ENCODE assay signal across 31 cellular contexts in genomic region chr12:42969357-42969756, GRCh38.
DNase-seq lines count a peak whose midpoint lies in the region; ATAC-seq and TF ChIP-seq lines count a peak whose summit lies in the region.
"Had no signal": no experiment of that assay in that cellular context is flagged by ENCODE, and none has a peak within 500 bp of the region (broad histone marks: within the 10 kb centered on the region; RNA-seq: fewer than 3 reads in every experiment).

No MANE protein-coding gene starts in this region.

- H3K4me1 Mint-ChIP-seq in Calu3 (ENCODE audit: low read depth, unreplicated experiment): peaks cover 42% of the 10 kb centered on the region
- no peaks in the 10 kb centered on the region for H3K4me1 Mint-ChIP-seq in glutamatergic neuron (ENCODE audit: low read depth, unreplicated experiment)
- H3K4me1 Mint-ChIP-seq: B cell; CD8-positive, alpha-beta memory T cell; stimulated activated effector memory CD8-positive, alpha-beta T cell treated with anti-CD3 and anti-CD28 coated beads, Interleukin-12 subunit alpha, Interleukin-12 subunit beta, amount 100 ng/mL, for 72 hours had no signal

- H3K27ac Mint-ChIP-seq in Calu3 (ENCODE audit: unreplicated experiment): no peak overlapping the region
- H3K27ac Mint-ChIP-seq in glutamatergic neuron (ENCODE audit: unreplicated experiment): no peak overlapping the region
- H3K27ac Mint-ChIP-seq: activated naive CD4-positive, alpha-beta T cell treated with anti-CD3 and anti-CD28 coated beads for 36 hours; B cell; CD8-positive, alpha-beta memory T cell; dendritic cell treated with granulocyte-macrophage colony-stimulating factor and Interleukin-4, amounts not matched to agents 40 ng/mL and 50 ng/mL, for 4 days; stimulated activated effector memory CD8-positive, alpha-beta T cell treated with anti-CD3 and anti-CD28 coated beads, Interleukin-12 subunit alpha, Interleukin-12 subunit beta, amount 100 ng/mL, for 72 hours; T-helper 1 cell treated with Interleukin-12 subunit alpha and Interleukin-12 subunit beta and Interleukin-4 antibody, amounts not matched to agents 30 μg/mL and 1 μg/mL, for 36 hours had no signal

- peaks cover 19% of the 10 kb centered on the region for H3K4me1 ChIP-seq in left ventricle myocardium inferior
- H3K4me1 ChIP-seq: SJSA1, spleen, suprapubic skin, vagina had no signal

- no peaks in the 10 kb centered on the region for H3K27me3 ChIP-seq in left ventricle myocardium inferior (ENCODE audit: low read depth)
- H3K27me3 ChIP-seq: hepatocyte, SJSA1, spleen, suprapubic skin, vagina had no signal

- ATAC-seq in omental fat pad (ENCODE audit: low FRiP score): peak; percentile 75
- ATAC-seq: stimulated activated effector memory CD8-positive, alpha-beta T cell treated with anti-CD3 and anti-CD28 coated beads, Interleukin-12 subunit alpha, Interleukin-12 subunit beta, amount 100 ng/mL, for 72 hours had no signal

- DNase-seq in Calu3: peak; percentile 17
- DNase-seq in cardiac fibroblast (ENCODE audit: low read depth in 2 of 2): peak; percentile 45 to 73
- peak; percentile 32 for DNase-seq in left ventricle myocardium inferior
- DNase-seq in omental fat pad (ENCODE audit: low spot score): no peak
- DNase-seq in midbrain (lab: John Stamatoyannopoulos, UW): no peak
- DNase-seq in NCI-H2171 treated with DMSO at 0.1 percent for 48 hours (lab: John Stamatoyannopoulos, UW): no peak
- DNase-seq in medulla oblongata (ENCODE audit: extremely low spot score): no peak
- no peak for DNase-seq in glutamatergic neuron
- DNase-seq: activated CD4-positive, alpha-beta T cell treated with anti-CD3 and anti-CD28 coated beads for 1 hour; activated CD8-positive, alpha-beta memory T cell treated with anti-CD3 and anti-CD28 coated beads for 24 hours; activated naive CD4-positive, alpha-beta T cell treated with anti-CD3 and anti-CD28 coated beads for 36 hours; activated T-cell treated with anti-CD3 and anti-CD28 coated beads, Interleukin-2, amount 50 U/mL, for 1 hour; amygdala; caudate nucleus; CD8-positive, alpha-beta memory T cell; DMS79; H7; Karpas-422; NCI-H1694 treated with DMSO at 0.1 percent for 48 hours; NCI-H69; nucleus accumbens; spleen; stimulated activated CD4-positive, alpha-beta T cell treated with anti-CD3 and anti-CD28 coated beads, Interleukin-2, amount 100 ng/mL, for 48 hours had no signal

- TF ChIP-seq CTCF in Calu3 (IDR thresholded peaks at IDR 0.05; ENCODE audit: unreplicated experiment): no peak
- TF ChIP-seq CTCF in cardiac fibroblast (IDR thresholded peaks at IDR 0.05; ENCODE audit: low read depth, low read length): no peak
- TF ChIP-seq CTCF in left ventricle myocardium inferior (IDR thresholded peaks at IDR 0.05; ENCODE audit: borderline replicate concordance): no peak
- TF ChIP-seq CTCF in omental fat pad (IDR thresholded peaks at IDR 0.05): no peak
- no peak for TF ChIP-seq CTCF in glutamatergic neuron (IDR thresholded peaks at IDR 0.05; ENCODE audit: partially characterized antibody, unreplicated experiment)

- peak overlapping the region; percentile 66 for H3K27ac ChIP-seq in left ventricle myocardium inferior (replicated peaks)
- H3K27ac ChIP-seq: hepatocyte, SJSA1, spleen, suprapubic skin, vagina had no signal

- BruUV-seq in Calu3 (replicated peaks; lab: Mats Ljungman, UMichigan): no TSS peak

- H3K36me3 Mint-ChIP-seq in Calu3 (ENCODE audit: insufficient read depth, unreplicated experiment): no peaks in the 10 kb centered on the region
- H3K36me3 Mint-ChIP-seq in glutamatergic neuron (ENCODE audit: unreplicated experiment): no peaks in the 10 kb centered on the region
- H3K36me3 Mint-ChIP-seq: CD8-positive, alpha-beta memory T cell; stimulated activated effector memory CD8-positive, alpha-beta T cell treated with anti-CD3 and anti-CD28 coated beads, Interleukin-12 subunit alpha, Interleukin-12 subunit beta, amount 100 ng/mL, for 72 hours had no signal

- H3K4me3 Mint-ChIP-seq in Calu3 (ENCODE audit: low read depth, unreplicated experiment): no peak overlapping the region
- no peak overlapping the region for H3K4me3 Mint-ChIP-seq in glutamatergic neuron (ENCODE audit: unreplicated experiment)
- H3K4me3 Mint-ChIP-seq: activated naive CD4-positive, alpha-beta T cell treated with anti-CD3 and anti-CD28 coated beads for 36 hours; B cell; CD8-positive, alpha-beta memory T cell; dendritic cell treated with granulocyte-macrophage colony-stimulating factor and Interleukin-4, amounts not matched to agents 40 ng/mL and 50 ng/mL, for 4 days; stimulated activated effector memory CD8-positive, alpha-beta T cell treated with anti-CD3 and anti-CD28 coated beads, Interleukin-12 subunit alpha, Interleukin-12 subunit beta, amount 100 ng/mL, for 72 hours; T-helper 1 cell treated with Interleukin-12 subunit alpha and Interleukin-12 subunit beta and Interleukin-4 antibody, amounts not matched to agents 30 μg/mL and 1 μg/mL, for 36 hours had no signal

- no peaks in the 10 kb centered on the region for H3K9me3 ChIP-seq in left ventricle myocardium inferior (replicated peaks)
- H3K9me3 ChIP-seq: SJSA1, suprapubic skin, vagina had no signal

- H3K27me3 Mint-ChIP-seq in Calu3 (ENCODE audit: unreplicated experiment): no peaks in the 10 kb centered on the region
- peaks cover 2% of the 10 kb centered on the region for H3K27me3 Mint-ChIP-seq in glutamatergic neuron (ENCODE audit: unreplicated experiment)
- H3K27me3 Mint-ChIP-seq: B cell; CD8-positive, alpha-beta memory T cell; dendritic cell treated with granulocyte-macrophage colony-stimulating factor and Interleukin-4, amounts not matched to agents 40 ng/mL and 50 ng/mL, for 4 days had no signal

- CTCF ChIA-PET in Calu3 (lab: Charles Lee): no interaction called here

- no peaks in the 10 kb centered on the region for H3K36me3 ChIP-seq in left ventricle myocardium inferior
- H3K36me3 ChIP-seq: SJSA1, spleen, suprapubic skin, vagina had no signal

- H3K4me3 ChIP-seq in cardiac fibroblast (replicated peaks in 1 of 2; ENCODE audit: low read depth in 2 of 2, low read length in 2 of 2) (no peak overlapping the region), left ventricle myocardium inferior (no peak overlapping the region)
- H3K4me3 ChIP-seq: hepatocyte, SJSA1, spleen, suprapubic skin, vagina had no signal

- H3K9me3 Mint-ChIP-seq in Calu3 (ENCODE audit: low read depth, unreplicated experiment) (no peaks in the 10 kb centered on the region), glutamatergic neuron (ENCODE audit: unreplicated experiment) (no peaks in the 10 kb centered on the region)

- intact Hi-C loops in Calu3 (cut with micrococcal nuclease; ENCODE audit: unreplicated experiment): loop anchor here (10.0 kb wide), 1 partner anchor 385 kb away; the partner anchor contains the start of gene PRICKLE1
- intact Hi-C loops in left ventricle myocardium inferior (cut with micrococcal nuclease): no loop called here

Comparison
In these comparisons a context has a peak if more than half of its experiments do, and no peak if none do; other contexts are left out.
1. DNase-seq: peak in Calu3 (single experiment), cardiac fibroblast (2 of 2) and left ventricle myocardium inferior (single experiment); none in omental fat pad (single experiment), midbrain (single experiment), NCI-H2171 treated with DMSO at 0.1 percent for 48 hours (single experiment), medulla oblongata (single experiment) and glutamatergic neuron (single experiment).